10 cellular contexts compared by ENCODE assay signal in the genomic region with DNA sequence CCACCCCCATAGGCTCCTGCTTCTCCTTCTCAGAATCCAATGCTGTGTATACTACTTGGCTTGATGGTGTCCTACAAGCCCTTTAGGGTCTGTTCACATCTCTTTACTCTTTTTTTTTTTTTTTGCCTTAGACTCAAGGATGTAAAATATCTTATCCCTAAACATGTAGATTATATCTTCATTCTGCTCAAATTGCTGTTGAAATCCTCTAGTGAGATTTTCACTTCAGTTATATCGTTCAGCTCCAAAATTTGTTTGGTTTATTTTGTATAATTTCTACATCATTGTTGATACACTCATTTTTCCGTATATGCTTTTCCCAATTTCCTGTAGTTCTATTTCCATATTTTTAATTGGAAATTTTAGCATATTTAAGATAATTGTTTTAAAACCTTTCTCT.
"Had no signal": no experiment of that assay in that cellular context is flagged by ENCODE, and none has a peak within 500 bp of the region (broad histone marks: within the 10 kb centered on the region; RNA-seq: fewer than 3 reads in every experiment).

No MANE protein-coding gene starts in this region.

- H3K9ac ChIP-seq: GM23248 had no signal

- H3K9me3 Mint-ChIP-seq: HFFc6 had no signal

- FAIRE-seq: K562 had no signal

- H3K27ac ChIP-seq: GM23248, HL-60 had no signal

- DNase-seq: GM23248, GOT3, H7, HFFc6, IMR-90, KG1 had no signal

- H3K9me3 ChIP-seq: HAP-1 had no signal

- H3K36me3 ChIP-seq: HAP-1 had no signal

- H3K4me3 ChIP-seq: GM23248, HAP-1, K562 had no signal

- H2AFZ ChIP-seq: GM23248 had no signal

- H3K4me1 ChIP-seq: HAP-1 had no signal

- H3K4me3 Mint-ChIP-seq: HFFc6 had no signal

- ATAC-seq: HCT116, K562 had no signal

- H3K27ac Mint-ChIP-seq: HFFc6 had no signal
